1 cellular context compared by ENCODE assay signal in genomic region chr11:67483498-67483798, GRCh38.
TF ChIP-seq lines count a peak whose summit lies in the region.

No MANE protein-coding gene starts in this region.

TF ChIP-seq in HepG2, 621 proteins besides CTCF, POLR2A, EP300 and RAD21 (continues in another document):
- TF ChIP-seq TRAFD1 (CRISPR knock-in tag; IDR thresholded peaks at IDR 0.05; ENCODE audit: borderline replicate concordance) (no peak), KMT2B (CRISPR knock-in tag; IDR thresholded peaks at IDR 0.05) (no peak), NFE2 (CRISPR knock-in tag; IDR thresholded peaks at IDR 0.05) (no peak), ZNF691 (CRISPR knock-in tag; IDR thresholded peaks at IDR 0.05; ENCODE audit: borderline replicate concordance, low read depth) (no peak), GATAD1 (CRISPR knock-in tag; IDR thresholded peaks at IDR 0.05) (no peak), NFRKB (IDR thresholded peaks at IDR 0.05) (no peak), TFAP4 (IDR thresholded peaks at IDR 0.05; ENCODE audit: borderline replicate concordance, low read depth) (no peak), ZFP1 (CRISPR knock-in tag; IDR thresholded peaks at IDR 0.05) (no peak), KDM3A (CRISPR knock-in tag; IDR thresholded peaks at IDR 0.05; ENCODE audit: low read depth) (no peak), ZNF781 (CRISPR knock-in tag; IDR thresholded peaks at IDR 0.05; ENCODE audit: borderline replicate concordance, not compliant biosample characterization) (peak; percentile 1), NCOA5 (CRISPR knock-in tag; IDR thresholded peaks at IDR 0.05) (no peak), IRF2 (CRISPR knock-in tag; IDR thresholded peaks at IDR 0.05) (no peak), ZNF546 (CRISPR knock-in tag; conservative IDR thresholded peaks at IDR 0.05) (peak; percentile 13; the same call in 1 of the 2 replicates), ZNF790 (CRISPR knock-in tag; IDR thresholded peaks at IDR 0.05; ENCODE audit: borderline replicate concordance) (0 out of 2 replicates have a peak, but pooled peaks have one; percentile 4), ZFP41 (CRISPR knock-in tag; IDR thresholded peaks at IDR 0.05; ENCODE audit: borderline replicate concordance) (no peak), NCOA2 (CRISPR knock-in tag; IDR thresholded peaks at IDR 0.05) (no peak), ZNF772 (CRISPR knock-in tag; IDR thresholded peaks at IDR 0.05) (no peak), ZNF17 (CRISPR knock-in tag; IDR thresholded peaks at IDR 0.05) (no peak), E2F5 (CRISPR knock-in tag; conservative IDR thresholded peaks at IDR 0.05) (no peak), ERF (CRISPR knock-in tag; IDR thresholded peaks at IDR 0.05) (no peak), ZNF451 (CRISPR knock-in tag; IDR thresholded peaks at IDR 0.05) (no peak), BRF2 (CRISPR knock-in tag; IDR thresholded peaks at IDR 0.05) (0 out of 2 replicates have a peak, but pooled peaks have one; percentile 78), PHF21A (CRISPR knock-in tag; IDR thresholded peaks at IDR 0.05) (no peak), ZNF253 (CRISPR knock-in tag; IDR thresholded peaks at IDR 0.05; ENCODE audit: borderline replicate concordance) (no peak), ARNT2 (CRISPR knock-in tag; IDR thresholded peaks at IDR 0.05; ENCODE audit: low read depth) (no peak), ZNF407 (CRISPR knock-in tag; IDR thresholded peaks at IDR 0.05; ENCODE audit: not compliant biosample characterization) (peak; percentile 16), ZNF18 (CRISPR knock-in tag; IDR thresholded peaks at IDR 0.05; ENCODE audit: insufficient replicate concordance) (no peak), ZNF746 (CRISPR knock-in tag; IDR thresholded peaks at IDR 0.05) (peak; percentile 2; the same call in 1 of the 2 replicates), ATF7 (IDR thresholded peaks at IDR 0.05) (no peak), ATF7 (CRISPR knock-in tag; IDR thresholded peaks at IDR 0.05) (0 out of 2 replicates have a peak, but pooled peaks have one; percentile 1), PBX3 (CRISPR knock-in tag; IDR thresholded peaks at IDR 0.05; ENCODE audit: borderline replicate concordance) (no peak), SSRP1 (CRISPR knock-in tag; IDR thresholded peaks at IDR 0.05) (no peak), THAP8 (CRISPR knock-in tag; IDR thresholded peaks at IDR 0.05; ENCODE audit: borderline replicate concordance) (no peak), BORCS8-MEF2B (CRISPR knock-in tag; IDR thresholded peaks at IDR 0.05) (0 out of 2 replicates have a peak, but pooled peaks have one; percentile 29), ZNF101 (CRISPR knock-in tag; IDR thresholded peaks at IDR 0.05; ENCODE audit: borderline replicate concordance, low read depth) (no peak), ZNF121 (CRISPR knock-in tag; IDR thresholded peaks at IDR 0.05) (no peak), ZBTB38 (CRISPR knock-in tag; IDR thresholded peaks at IDR 0.05) (peak; percentile 54; the same call in 1 of the 2 replicates), TMF1 (CRISPR knock-in tag; IDR thresholded peaks at IDR 0.05; ENCODE audit: low read depth) (no peak; the same call in 1 of the 2 replicates), ZNF350 (CRISPR knock-in tag; IDR thresholded peaks at IDR 0.05; ENCODE audit: borderline replicate concordance, low read depth) (no peak), ZKSCAN5 (CRISPR knock-in tag; IDR thresholded peaks at IDR 0.05) (no peak), FLYWCH1 (CRISPR knock-in tag; IDR thresholded peaks at IDR 0.05) (no peak), SOX5 (CRISPR knock-in tag; IDR thresholded peaks at IDR 0.05; ENCODE audit: borderline replicate concordance) (no peak), ZNF331 (CRISPR knock-in tag; IDR thresholded peaks at IDR 0.05) (no peak), ATRX (CRISPR knock-in tag; IDR thresholded peaks at IDR 0.05; ENCODE audit: borderline replicate concordance) (no peak), MXD4 (CRISPR knock-in tag; IDR thresholded peaks at IDR 0.05) (no peak), TCF7L2 (IDR thresholded peaks at IDR 0.05; ENCODE audit: low read depth, low read length) (no peak), DZIP1 (CRISPR knock-in tag; IDR thresholded peaks at IDR 0.05) (no peak; the same call in 1 of the 2 replicates)
